ENCODE assay signal across 19 cellular contexts in the genomic region with DNA sequence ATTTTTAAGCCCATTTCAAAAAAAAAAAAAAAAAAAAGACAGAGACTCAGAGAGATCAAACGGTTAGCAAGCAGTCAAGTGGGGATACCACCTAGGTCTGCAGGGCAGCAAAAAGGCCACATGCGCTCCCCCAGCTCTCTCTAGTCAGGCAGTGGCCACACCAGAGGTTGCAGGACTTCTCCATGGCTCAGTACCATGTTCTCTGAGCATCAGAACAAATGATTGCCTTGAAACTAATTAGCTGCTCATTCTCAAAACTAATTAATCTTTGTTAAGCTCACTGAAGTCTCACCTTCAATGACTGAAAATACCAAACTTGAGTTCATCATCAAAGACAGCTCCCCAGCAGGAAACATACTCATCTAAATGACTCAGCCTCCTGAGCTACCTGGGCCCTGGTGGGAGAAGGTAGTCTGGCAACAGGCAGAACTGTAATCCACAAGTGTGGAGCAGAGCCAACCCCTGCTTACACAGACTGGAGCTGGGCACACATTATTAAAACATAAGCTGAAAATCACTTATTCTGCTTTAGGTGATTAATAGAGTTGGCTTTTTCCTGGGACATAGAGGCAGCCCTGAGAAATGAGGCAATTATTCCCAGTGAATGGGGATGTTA.
A peak's percentile ranks its signal among the peaks of the same experiment; 100 is the strongest.
DNase-seq lines count a peak whose midpoint lies in the region; ATAC-seq, FAIRE-seq and TF ChIP-seq lines count a peak whose summit lies in the region.
"Had no signal": no experiment of that assay in that cellular context is flagged by ENCODE, and none has a peak within 500 bp of the region (broad histone marks: within the 10 kb centered on the region; RNA-seq: fewer than 3 reads in every experiment).

No MANE protein-coding gene starts in this region.

- no peaks in the 10 kb centered on the region for H3K9me3 ChIP-seq in CD8-positive, alpha-beta T cell (ENCODE audit: low read length)
- no peaks in the 10 kb centered on the region for H3K9me3 ChIP-seq in keratinocyte (ENCODE audit: control insufficient read depth, low read depth, low read length)
- H3K9me3 ChIP-seq: Peyer's patch, transverse colon had no signal

- intact Hi-C loops in CD8-positive, alpha-beta T cell (cut with DNase I, micrococcal nuclease) = no loop called here
- intact Hi-C loops in Right ventricle myocardium superior (cut with DNase I) = no loop called here

- no peak overlapping the region for H3K4me2 ChIP-seq in keratinocyte (ENCODE audit: control insufficient read depth, extremely low read depth, insufficient read depth, low read depth, low read length)

- no peaks in the 10 kb centered on the region for H3K36me3 ChIP-seq in CD8-positive, alpha-beta T cell (ENCODE audit: insufficient read depth, low read length)
- no peaks in the 10 kb centered on the region for H3K36me3 ChIP-seq in keratinocyte (ENCODE audit: control insufficient read depth in 2 of 2, extremely low read depth in 1 of 2, insufficient read depth in 2 of 2, low read length in 2 of 2)
- H3K36me3 ChIP-seq: heart right ventricle, Peyer's patch, transverse colon had no signal

- peak; percentile 26 for ATAC-seq in CD8-positive, alpha-beta T cell
- no peak for ATAC-seq in Right ventricle myocardium superior (ENCODE audit: poor library complexity)
- ATAC-seq: heart right ventricle, right cardiac atrium had no signal

- no peaks in the 10 kb centered on the region for H3K9me3 Mint-ChIP-seq in CD8-positive, alpha-beta T cell
- H3K9me3 Mint-ChIP-seq: CD4-positive, CD25-positive, alpha-beta regulatory T cell had no signal

- H3K27me3 Mint-ChIP-seq in CD8-positive, alpha-beta T cell (ENCODE audit: low read depth) = peaks cover 4% of the 10 kb centered on the region

- no peak for TF ChIP-seq CTCF in CD8-positive, alpha-beta T cell (IDR thresholded peaks at IDR 0.05)
- TF ChIP-seq CTCF in keratinocyte (optimal IDR thresholded peaks at IDR 0.05 in 1 of 3, IDR thresholded peaks at IDR 0.05 in 1 of 3, conservative IDR thresholded peaks at IDR 0.05 in 1 of 3; ENCODE audit: extremely low read depth in 1 of 3, insufficient read depth in 2 of 3, low read length in 3 of 3) = no peak

- no peak overlapping the region for H2AFZ ChIP-seq in keratinocyte (ENCODE audit: control insufficient read depth, low read length)

- H3K4me1 ChIP-seq in CD8-positive, alpha-beta T cell (ENCODE audit: insufficient read depth, low read length) = peaks cover 6% of the 10 kb centered on the region
- H3K4me1 ChIP-seq in keratinocyte (ENCODE audit: control insufficient read depth, extremely low read depth, insufficient read depth, low read length) = peaks cover 8% of the 10 kb centered on the region
- H3K4me1 ChIP-seq: Peyer's patch, transverse colon had no signal

- POLR2A ChIA-PET in CD8-positive, alpha-beta T cell (lab: Charles Lee) = no interaction called here

- H3K27ac Mint-ChIP-seq in CD8-positive, alpha-beta T cell = no peak overlapping the region

- H3K9me1 ChIP-seq in keratinocyte (ENCODE audit: control insufficient read depth, extremely low read depth, insufficient read depth, low read length) = no peaks in the 10 kb centered on the region

- H3K4me3 ChIP-seq in CD8-positive, alpha-beta T cell (ENCODE audit: low read depth, low read length) = no peak overlapping the region
- no peak overlapping the region for H3K4me3 ChIP-seq in keratinocyte (ENCODE audit: control insufficient read depth in 2 of 3, extremely low read depth in 1 of 3, insufficient read depth in 2 of 3, low read depth in 1 of 3, low read length in 3 of 3)
- H3K4me3 ChIP-seq: heart right ventricle, Peyer's patch, transverse colon had no signal

- H3K27ac ChIP-seq in CD8-positive, alpha-beta T cell (ENCODE audit: low read depth, low read length) = no peak overlapping the region
- H3K27ac ChIP-seq in keratinocyte (ENCODE audit: control insufficient read depth, insufficient read depth, low read length) = no peak overlapping the region
- H3K27ac ChIP-seq: 22Rv1, heart right ventricle, Peyer's patch, transverse colon had no signal

- no peaks in the 10 kb centered on the region for H4K20me1 ChIP-seq in keratinocyte (ENCODE audit: control insufficient read depth, extremely low read depth, insufficient read depth, low read length)

- CTCF ChIA-PET in CD8-positive, alpha-beta T cell (lab: Charles Lee) = no interaction called here

- peak; percentile 5 for DNase-seq in DMS153 (lab: John Stamatoyannopoulos, UW)
- DNase-seq in DMS153 treated with DMSO at 0.1 percent for 48 hours (lab: John Stamatoyannopoulos, UW; ENCODE audit: unreplicated experiment) = no peak
- DNase-seq in CD8-positive, alpha-beta T cell = no peak
- peak; percentile 31 to 41 for DNase-seq in activated T-cell treated with anti-CD3 and anti-CD28 coated beads, Interleukin-2, amount 50 U/mL, for 48 hours
- no peak for DNase-seq in keratinocyte (ENCODE audit: low read depth, low spot score)
- no peak for DNase-seq in NCI-H1930 (lab: John Stamatoyannopoulos, UW)
- no peak for DNase-seq in Right ventricle myocardium superior
- no peak for DNase-seq in activated effector memory CD4-positive, alpha-beta T cell treated with Interleukin-2 at 50 U/mL for 16 hours
- DNase-seq: heart right ventricle, left cardiac atrium, NCI-H1694 treated with DMSO at 0.1 percent for 48 hours, NCI-H524 treated with DMSO at 0.1 percent for 48 hours, occipital lobe, Peyer's patch, right cardiac atrium, transverse colon had no signal

- no peaks in the 10 kb centered on the region for H3K27me3 ChIP-seq in CD8-positive, alpha-beta T cell (ENCODE audit: insufficient read depth, low read length)
- no peaks in the 10 kb centered on the region for H3K27me3 ChIP-seq in keratinocyte (ENCODE audit: control insufficient read depth, extremely low read depth, insufficient read depth, low read length)
- H3K27me3 ChIP-seq: heart right ventricle, Peyer's patch, transverse colon had no signal

- FAIRE-seq in keratinocyte (lab: Jason Lieb, UNC) = peak; percentile 76
- FAIRE-seq: astrocyte had no signal

- no peak overlapping the region for H3K4me3 Mint-ChIP-seq in CD8-positive, alpha-beta T cell

- no peak overlapping the region for H3K9ac ChIP-seq in keratinocyte (ENCODE audit: control insufficient read depth, extremely low read depth, insufficient read depth, low read length)

- H3K4me1 Mint-ChIP-seq in CD8-positive, alpha-beta T cell (ENCODE audit: low read depth) = peaks cover 14% of the 10 kb centered on the region

- H3K79me2 ChIP-seq in keratinocyte (ENCODE audit: control insufficient read depth, insufficient read depth, low read length) = no peaks in the 10 kb centered on the region

- dilution Hi-C loops in keratinocyte (cut with MboI; ENCODE audit: extremely low pct_ligation_motif_present, low sequenced_read_pairs) = no loop called here

- no peaks in the 10 kb centered on the region for H3K36me3 Mint-ChIP-seq in CD8-positive, alpha-beta T cell
- H3K36me3 Mint-ChIP-seq: CD4-positive, CD25-positive, alpha-beta regulatory T cell had no signal

Comparison
In these comparisons a context has a peak if more than half of its experiments do, and no peak if none do; other contexts are left out.
1. DNase-seq: peak in DMS153 (single experiment) and activated T-cell treated with anti-CD3 and anti-CD28 coated beads, Interleukin-2, amount 50 U/mL, for 48 hours (2 of 2); none in DMS153 treated with DMSO at 0.1 percent for 48 hours (single experiment), CD8-positive, alpha-beta T cell (0 of 7), keratinocyte (single experiment), NCI-H1930 (0 of 2), Right ventricle myocardium superior (single experiment) and activated effector memory CD4-positive, alpha-beta T cell treated with Interleukin-2 at 50 U/mL for 16 hours (single experiment).